Comparison of ENCODE assay signal across 1 cellular context in the genomic region with DNA sequence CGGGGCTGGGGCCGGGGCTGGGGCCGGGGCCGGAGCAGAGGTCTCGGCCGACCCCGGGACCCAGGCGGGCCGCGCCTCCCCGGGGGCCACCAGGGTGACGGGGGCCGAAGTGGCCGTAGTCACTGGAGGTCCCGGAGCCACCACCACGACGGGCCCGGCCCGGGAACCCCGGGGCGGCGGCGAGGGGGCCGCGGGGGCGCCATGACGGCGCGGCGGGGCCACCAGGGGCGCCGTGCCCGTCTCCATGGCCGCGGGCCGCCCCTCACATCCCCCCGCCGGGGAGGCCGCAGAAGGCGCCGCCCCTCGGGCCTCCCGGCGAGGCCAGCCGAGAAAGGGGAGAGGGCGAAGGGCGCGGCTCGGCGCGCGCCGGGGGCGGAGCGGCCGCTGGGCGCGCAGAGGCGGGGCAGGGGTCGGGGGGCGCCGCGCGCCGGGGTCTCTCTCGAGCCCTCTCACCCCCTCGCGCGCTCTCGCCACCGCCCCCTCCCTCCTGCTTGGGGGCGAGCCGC.
TF ChIP-seq lines count a peak whose summit lies in the region.

No MANE protein-coding gene starts in this region.

TF ChIP-seq in GM23338, 12 proteins besides CTCF, POLR2A, EP300 and RAD21 (continued from another document):
- TF ChIP-seq, protein P1, sequence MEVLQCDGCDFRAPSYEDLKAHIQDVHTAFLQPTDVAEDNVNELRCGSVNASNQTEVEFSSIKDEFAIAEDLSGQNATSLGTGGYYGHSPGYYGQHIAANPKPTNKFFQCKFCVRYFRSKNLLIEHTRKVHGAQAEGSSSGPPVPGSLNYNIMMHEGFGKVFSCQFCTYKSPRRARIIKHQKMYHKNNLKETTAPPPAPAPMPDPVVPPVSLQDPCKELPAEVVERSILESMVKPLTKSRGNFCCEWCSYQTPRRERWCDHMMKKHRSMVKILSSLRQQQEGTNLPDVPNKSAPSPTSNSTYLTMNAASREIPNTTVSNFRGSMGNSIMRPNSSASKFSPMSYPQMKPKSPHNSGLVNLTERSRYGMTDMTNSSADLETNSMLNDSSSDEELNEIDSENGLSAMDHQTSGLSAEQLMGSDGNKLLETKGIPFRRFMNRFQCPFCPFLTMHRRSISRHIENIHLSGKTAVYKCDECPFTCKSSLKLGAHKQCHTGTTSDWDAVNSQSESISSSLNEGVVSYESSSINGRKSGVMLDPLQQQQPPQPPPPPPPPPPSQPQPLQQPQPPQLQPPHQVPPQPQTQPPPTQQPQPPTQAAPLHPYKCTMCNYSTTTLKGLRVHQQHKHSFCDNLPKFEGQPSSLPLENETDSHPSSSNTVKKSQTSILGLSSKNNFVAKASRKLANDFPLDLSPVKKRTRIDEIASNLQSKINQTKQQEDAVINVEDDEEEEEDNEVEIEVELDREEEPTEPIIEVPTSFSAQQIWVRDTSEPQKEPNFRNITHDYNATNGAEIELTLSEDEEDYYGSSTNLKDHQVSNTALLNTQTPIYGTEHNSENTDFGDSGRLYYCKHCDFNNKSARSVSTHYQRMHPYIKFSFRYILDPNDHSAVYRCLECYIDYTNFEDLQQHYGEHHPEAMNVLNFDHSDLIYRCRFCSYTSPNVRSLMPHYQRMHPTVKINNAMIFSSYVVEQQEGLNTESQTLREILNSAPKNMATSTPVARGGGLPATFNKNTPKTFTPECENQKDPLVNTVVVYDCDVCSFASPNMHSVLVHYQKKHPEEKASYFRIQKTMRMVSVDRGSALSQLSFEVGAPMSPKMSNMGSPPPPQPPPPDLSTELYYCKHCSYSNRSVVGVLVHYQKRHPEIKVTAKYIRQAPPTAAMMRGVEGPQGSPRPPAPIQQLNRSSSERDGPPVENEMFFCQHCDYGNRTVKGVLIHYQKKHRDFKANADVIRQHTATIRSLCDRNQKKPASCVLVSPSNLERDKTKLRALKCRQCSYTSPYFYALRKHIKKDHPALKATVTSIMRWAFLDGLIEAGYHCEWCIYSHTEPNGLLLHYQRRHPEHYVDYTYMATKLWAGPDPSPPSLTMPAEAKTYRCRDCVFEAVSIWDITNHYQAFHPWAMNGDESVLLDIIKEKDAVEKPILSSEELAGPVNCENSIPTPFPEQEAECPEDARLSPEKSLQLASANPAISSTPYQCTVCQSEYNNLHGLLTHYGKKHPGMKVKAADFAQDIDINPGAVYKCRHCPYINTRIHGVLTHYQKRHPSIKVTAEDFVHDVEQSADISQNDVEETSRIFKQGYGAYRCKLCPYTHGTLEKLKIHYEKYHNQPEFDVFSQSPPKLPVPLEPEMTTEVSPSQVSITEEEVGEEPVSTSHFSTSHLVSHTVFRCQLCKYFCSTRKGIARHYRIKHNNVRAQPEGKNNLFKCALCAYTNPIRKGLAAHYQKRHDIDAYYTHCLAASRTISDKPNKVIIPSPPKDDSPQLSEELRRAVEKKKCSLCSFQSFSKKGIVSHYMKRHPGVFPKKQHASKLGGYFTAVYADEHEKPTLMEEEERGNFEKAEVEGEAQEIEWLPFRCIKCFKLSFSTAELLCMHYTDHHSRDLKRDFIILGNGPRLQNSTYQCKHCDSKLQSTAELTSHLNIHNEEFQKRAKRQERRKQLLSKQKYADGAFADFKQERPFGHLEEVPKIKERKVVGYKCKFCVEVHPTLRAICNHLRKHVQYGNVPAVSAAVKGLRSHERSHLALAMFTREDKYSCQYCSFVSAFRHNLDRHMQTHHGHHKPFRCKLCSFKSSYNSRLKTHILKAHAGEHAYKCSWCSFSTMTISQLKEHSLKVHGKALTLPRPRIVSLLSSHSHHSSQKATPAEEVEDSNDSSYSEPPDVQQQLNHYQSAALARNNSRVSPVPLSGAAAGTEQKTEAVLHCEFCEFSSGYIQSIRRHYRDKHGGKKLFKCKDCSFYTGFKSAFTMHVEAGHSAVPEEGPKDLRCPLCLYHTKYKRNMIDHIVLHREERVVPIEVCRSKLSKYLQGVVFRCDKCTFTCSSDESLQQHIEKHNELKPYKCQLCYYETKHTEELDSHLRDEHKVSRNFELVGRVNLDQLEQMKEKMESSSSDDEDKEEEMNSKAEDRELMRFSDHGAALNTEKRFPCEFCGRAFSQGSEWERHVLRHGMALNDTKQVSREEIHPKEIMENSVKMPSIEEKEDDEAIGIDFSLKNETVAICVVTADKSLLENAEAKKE (CRISPR knock-in tag; IDR thresholded peaks at IDR 0.05) = no peak
- TF ChIP-seq REST (IDR thresholded peaks at IDR 0.05; ENCODE audit: unreplicated experiment) (no peak), EZH2 (IDR thresholded peaks at IDR 0.05; ENCODE audit: low read depth, unreplicated experiment) (no peak), POLR2AphosphoS5 (IDR thresholded peaks at IDR 0.05; ENCODE audit: low read depth) (no peak; the same call in 1 of the 2 replicates), CREB1 (CRISPR knock-in tag; IDR thresholded peaks at IDR 0.05; ENCODE audit: low read depth) (no peak), NANOG (IDR thresholded peaks at IDR 0.05; ENCODE audit: borderline replicate concordance) (no peak), ZNF331 (CRISPR knock-in tag; IDR thresholded peaks at IDR 0.05; ENCODE audit: low read depth) (no peak), JUNB (IDR thresholded peaks at IDR 0.05; ENCODE audit: unreplicated experiment) (no peak), ZNF114 (CRISPR knock-in tag; IDR thresholded peaks at IDR 0.05) (no peak)
- TF ChIP-seq, protein P2, sequence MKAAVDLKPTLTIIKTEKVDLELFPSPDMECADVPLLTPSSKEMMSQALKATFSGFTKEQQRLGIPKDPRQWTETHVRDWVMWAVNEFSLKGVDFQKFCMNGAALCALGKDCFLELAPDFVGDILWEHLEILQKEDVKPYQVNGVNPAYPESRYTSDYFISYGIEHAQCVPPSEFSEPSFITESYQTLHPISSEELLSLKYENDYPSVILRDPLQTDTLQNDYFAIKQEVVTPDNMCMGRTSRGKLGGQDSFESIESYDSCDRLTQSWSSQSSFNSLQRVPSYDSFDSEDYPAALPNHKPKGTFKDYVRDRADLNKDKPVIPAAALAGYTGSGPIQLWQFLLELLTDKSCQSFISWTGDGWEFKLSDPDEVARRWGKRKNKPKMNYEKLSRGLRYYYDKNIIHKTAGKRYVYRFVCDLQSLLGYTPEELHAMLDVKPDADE (IDR thresholded peaks at IDR 0.05) = no peak
